ENCODE assay signal across 8 cellular contexts in the genomic region with DNA sequence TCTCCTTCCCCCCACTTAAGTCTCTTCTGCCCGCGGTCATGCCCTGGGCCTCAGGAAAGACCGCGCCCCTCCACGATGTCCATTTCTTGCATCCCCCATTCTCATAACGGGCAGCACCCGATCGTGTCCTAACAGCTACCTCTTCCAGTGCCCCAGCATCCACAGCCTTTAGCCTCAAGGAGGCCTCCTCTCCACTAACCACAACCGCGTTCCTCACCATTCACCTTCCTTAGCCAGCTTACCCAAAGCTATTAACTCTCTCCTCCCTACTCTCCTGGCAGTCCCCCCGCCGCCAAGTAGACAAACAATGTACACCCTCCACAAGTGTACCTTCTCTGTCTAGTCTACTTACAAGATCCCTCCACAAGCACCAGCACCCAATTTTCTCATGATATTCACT. TPM values are rescaled to one million over a fixed set of nuclear protein-coding genes. Genes with fewer than 3 reads are reported as not detected.
DNase-seq lines count a peak whose midpoint lies in the region; ATAC-seq and TF ChIP-seq lines count a peak whose summit lies in the region.

No MANE protein-coding gene starts in this region.

- in situ Hi-C loops in brain microvascular endothelial cell (cut with HindIII; ENCODE audit: low pct_ligation_motif_present, low sequenced_read_pairs) = no loop called here

- peak overlapping the region; percentile 65 to 78 (median 73) for H3K4me2 ChIP-seq in BLaER1 treated with 17β-estradiol and CSF1 and Interleukin-3, amounts not matched to agents 10 nM and 100 nM

- ATAC-seq in thoracic aorta (ENCODE audit: insufficient number of reproducible peaks, low FRiP score, low read depth) = no peak
- ATAC-seq in HG03378 (IDR thresholded peaks at IDR 0.05; ENCODE audit: unreplicated experiment) = no peak

- TF ChIP-seq CTCF in LNCaP clone FGC (IDR thresholded peaks at IDR 0.05; ENCODE audit: control insufficient read depth, extremely low read depth, insufficient read depth) (no peak), brain microvascular endothelial cell (IDR thresholded peaks at IDR 0.05; ENCODE audit: low read depth, low read length, missing control alignments) (no peak), thoracic aorta (IDR thresholded peaks at IDR 0.05) (no peak)

- peak overlapping the region; percentile 69 to 83 (median 78) for H3K9ac ChIP-seq in BLaER1 treated with 17β-estradiol and CSF1 and Interleukin-3, amounts not matched to agents 10 nM and 100 nM

- no peaks in the 10 kb centered on the region for H4K20me1 ChIP-seq in BLaER1 treated with 17β-estradiol and CSF1 and Interleukin-3, amounts not matched to agents 10 nM and 100 nM

- H3K27ac ChIP-seq in BLaER1 treated with 17β-estradiol and CSF1 and Interleukin-3, amounts not matched to agents 10 nM and 100 nM = peak overlapping the region; percentile 74 to 83 (median 80)
- H3K27ac ChIP-seq in brain microvascular endothelial cell (peak overlapping the region; percentile 92), thoracic aorta (peak overlapping the region; percentile 85 to 89)

- H3K4me3 ChIP-seq in BLaER1 treated with 17β-estradiol and CSF1 and Interleukin-3, amounts not matched to agents 10 nM and 100 nM = peak overlapping the region; percentile 53 to 71 (median 62)
- peak overlapping the region; percentile 69 for H3K4me3 ChIP-seq in LNCaP clone FGC (ENCODE audit: low read depth, low read length)
- H3K4me3 ChIP-seq in brain microvascular endothelial cell (ENCODE audit: low read depth, low read length) = peak overlapping the region; percentile 74
- peak overlapping the region; percentile 79 for H3K4me3 ChIP-seq in thoracic aorta

- H3K9me3 ChIP-seq in BLaER1 treated with 17β-estradiol and CSF1 and Interleukin-3, amounts not matched to agents 10 nM and 100 nM (replicated peaks in 1 of 11) = peaks cover 0 to 14% (median 5%) of the 10 kb centered on the region in 11 experiments; a peak in 5 of 22 replicates
- H3K9me3 ChIP-seq in thoracic aorta = no peaks in the 10 kb centered on the region

- no peaks in the 10 kb centered on the region for H3K36me3 ChIP-seq in BLaER1 treated with 17β-estradiol and CSF1 and Interleukin-3, amounts not matched to agents 10 nM and 100 nM
- no peaks in the 10 kb centered on the region for H3K36me3 ChIP-seq in brain microvascular endothelial cell (replicated peaks)
- H3K36me3 ChIP-seq in thoracic aorta = no peaks in the 10 kb centered on the region

- H3K4me1 ChIP-seq in BLaER1 treated with 17β-estradiol and CSF1 and Interleukin-3, amounts not matched to agents 10 nM and 100 nM = peaks cover 0 to 14% (median 4%) of the 10 kb centered on the region in 10 experiments; a peak in 7 of 20 replicates
- H3K4me1 ChIP-seq in thoracic aorta (ENCODE audit: control insufficient read depth in 1 of 2, low read depth in 2 of 2) = no peaks in the 10 kb centered on the region

- no peak for DNase-seq in LNCaP clone FGC (ENCODE audit: low read depth)
- no peak for DNase-seq in brain microvascular endothelial cell
- peak; percentile 39 for DNase-seq in left kidney (ENCODE audit: low read depth, low spot score)
- DNase-seq in thoracic aorta (ENCODE audit: low spot score) = no peak
- DNase-seq in SW 1271 (lab: John Stamatoyannopoulos, UW) = no peak
- DNase-seq in NCI-H2029 (lab: John Stamatoyannopoulos, UW) = no peak

- peaks cover 67 to 99% (median 98%) of the 10 kb centered on the region in 11 experiments for H3K27me3 ChIP-seq in BLaER1 treated with 17β-estradiol and CSF1 and Interleukin-3, amounts not matched to agents 10 nM and 100 nM
- no peaks in the 10 kb centered on the region for H3K27me3 ChIP-seq in brain microvascular endothelial cell (replicated peaks)
- H3K27me3 ChIP-seq in thoracic aorta (replicated peaks; ENCODE audit: insufficient read depth) = no peaks in the 10 kb centered on the region

RNA-seq across cellular contexts. Expression of a gene that starts 58.6 kb away (rescaled TPM):
- not detected for total RNA-seq in thoracic aorta
